In the genomic region with DNA sequence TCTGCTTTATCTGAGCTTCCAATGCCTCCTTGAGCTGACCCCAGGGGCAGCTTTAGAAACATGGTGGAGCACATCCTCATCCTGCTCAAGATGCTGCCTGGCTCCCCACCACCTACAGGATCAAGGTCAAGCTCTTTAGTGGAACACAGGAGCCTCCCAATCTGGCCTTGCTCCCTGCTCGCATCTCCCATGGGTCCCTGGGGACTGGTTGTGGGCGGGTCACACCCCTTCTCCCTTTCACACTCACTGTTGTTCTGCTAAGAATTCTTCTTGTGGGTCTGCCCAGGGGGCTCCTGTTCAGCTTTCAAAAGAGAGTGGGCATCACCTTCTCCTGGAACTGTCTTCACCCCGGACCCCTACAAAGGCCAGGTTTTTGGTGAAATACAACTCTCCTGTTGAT, we compare ENCODE assay signal across 14 cellular contexts. TPM values are rescaled to one million over a fixed set of nuclear protein-coding genes. Genes with fewer than 3 reads are reported as not detected.
"Had no signal": no experiment of that assay in that cellular context is flagged by ENCODE, and none has a peak within 500 bp of the region (broad histone marks: within the 10 kb centered on the region; RNA-seq: fewer than 3 reads in every experiment).

No MANE protein-coding gene starts in this region.

- H3K9me3 ChIP-seq: lower lobe of right lung had no signal

- DNase-seq: activated gamma-delta T cell; activated T-cell treated with anti-CD3 and anti-CD28 coated beads, Interleukin-2, amount 50 U/mL, for 1 hour; cerebellar nuclear complex; lower lobe of right lung; midbrain; right cardiac atrium had no signal

- H3K4me3 ChIP-seq: lower lobe of right lung had no signal

- H3K36me3 ChIP-seq: lower lobe of right lung had no signal

- H3K4me3 Mint-ChIP-seq: activated naive CD8-positive, alpha-beta T cell treated with anti-CD3 and anti-CD28 coated beads for 36 hours; stimulated activated naive CD8-positive, alpha-beta T cell treated with anti-CD3 and anti-CD28 coated beads, Interleukin-15, Interleukin-2, amounts not matched to agents 100 ng/mL and 50 ng/mL, for 24 hours had no signal

- H3K27me3 Mint-ChIP-seq: stimulated activated naive CD8-positive, alpha-beta T cell treated with anti-CD3 and anti-CD28 coated beads, Interleukin-15, Interleukin-2, amounts not matched to agents 100 ng/mL and 50 ng/mL, for 24 hours had no signal

- H3K9me3 Mint-ChIP-seq: activated naive CD8-positive, alpha-beta T cell treated with anti-CD3 and anti-CD28 coated beads for 36 hours; stimulated activated naive CD8-positive, alpha-beta T cell treated with anti-CD3 and anti-CD28 coated beads, Interleukin-15, Interleukin-2, amounts not matched to agents 100 ng/mL and 50 ng/mL, for 24 hours had no signal

- H3K36me3 Mint-ChIP-seq: activated naive CD8-positive, alpha-beta T cell treated with anti-CD3 and anti-CD28 coated beads for 36 hours had no signal

- H3K27ac Mint-ChIP-seq: activated naive CD8-positive, alpha-beta T cell treated with anti-CD3 and anti-CD28 coated beads for 36 hours; stimulated activated naive CD8-positive, alpha-beta T cell treated with anti-CD3 and anti-CD28 coated beads, Interleukin-15, Interleukin-2, amounts not matched to agents 100 ng/mL and 50 ng/mL, for 24 hours had no signal

- H3K27ac ChIP-seq: lower lobe of right lung, VCaP had no signal

RNA-seq across cellular contexts. Expression of a gene that starts 8.4 kb away (rescaled TPM):
- total RNA-seq: activated naive CD8-positive, alpha-beta T cell treated with anti-CD3 and anti-CD28 coated beads for 36 hours; dermis blood vessel endothelial cell; epithelial cell of proximal tubule; posterior vena cava; right cardiac atrium; temporal lobe; ureter had no signal
- polyA plus RNA-seq: right cardiac atrium had no signal

RNA-seq across cellular contexts. Expression of a gene that starts 51.9 kb away (rescaled TPM):
- polyA plus RNA-seq: right cardiac atrium had no signal
